In genomic region chr10:89164080-89164479, GRCh38 we compare ENCODE assay signal across 8 cellular contexts. TPM values are rescaled to one million over a fixed set of nuclear protein-coding genes. Genes with fewer than 3 reads are reported as not detected.
DNase-seq lines count a peak whose midpoint lies in the region; ATAC-seq and TF ChIP-seq lines count a peak whose summit lies in the region.

No MANE protein-coding gene starts in this region.

- ATAC-seq in GM19328 (IDR thresholded peaks at IDR 0.05; ENCODE audit: unreplicated experiment): peak; percentile 30
- peak; percentile 6 for ATAC-seq in HG03442 (IDR thresholded peaks at IDR 0.05; ENCODE audit: unreplicated experiment)

- no peak for TF ChIP-seq CTCF in dorsolateral prefrontal cortex (IDR thresholded peaks at IDR 0.05 in 54 of 56, conservative IDR thresholded peaks at IDR 0.05 in 2 of 56; ENCODE audit: low read depth in 1 of 56, partially characterized antibody in 56 of 56)

- peaks cover 0 to 3% (median 0%) of the 10 kb centered on the region in 45 donors for H3K27me3 ChIP-seq in dorsolateral prefrontal cortex

- peak overlapping the region in 47 of 59 donors; percentile 1 to 83 (median 59) for H3K27ac ChIP-seq in dorsolateral prefrontal cortex

- peak overlapping the region in 1 of 59 donors; percentile 3 for H3K4me3 ChIP-seq in dorsolateral prefrontal cortex

- intact Hi-C loops in dorsolateral prefrontal cortex (cut with DNase I): no loop called here

- DNase-seq in AML-193 (lab: John Stamatoyannopoulos, UW) (peak; percentile 33 to 37), dorsolateral prefrontal cortex (no peak), NCI-H146 (lab: John Stamatoyannopoulos, UW) (no peak), D341Med (ENCODE audit: low spot score) (no peak), epidermal melanocyte (ENCODE audit: insufficient read length, low spot score) (no peak)
- DNase-seq in central memory CD4-positive, alpha-beta T cell: no peak

RNA-seq across cellular contexts. Expression of gene CH25H, which starts 43.0 kb away (rescaled TPM):
- total RNA-seq in dorsolateral prefrontal cortex: 1 to 10 TPM in 108 of 120 experiments, under 1 TPM in 12; 0.35 to 8.8 (median 2.3) TPM

Comparison
In these comparisons a context has a peak if more than half of its experiments do, and no peak if none do; other contexts are left out.
1. DNase-seq: peak in AML-193 (2 of 2); none in dorsolateral prefrontal cortex (0 of 10), NCI-H146 (single experiment), D341Med (single experiment), epidermal melanocyte (single experiment) and central memory CD4-positive, alpha-beta T cell (single experiment).